In the genomic region with DNA sequence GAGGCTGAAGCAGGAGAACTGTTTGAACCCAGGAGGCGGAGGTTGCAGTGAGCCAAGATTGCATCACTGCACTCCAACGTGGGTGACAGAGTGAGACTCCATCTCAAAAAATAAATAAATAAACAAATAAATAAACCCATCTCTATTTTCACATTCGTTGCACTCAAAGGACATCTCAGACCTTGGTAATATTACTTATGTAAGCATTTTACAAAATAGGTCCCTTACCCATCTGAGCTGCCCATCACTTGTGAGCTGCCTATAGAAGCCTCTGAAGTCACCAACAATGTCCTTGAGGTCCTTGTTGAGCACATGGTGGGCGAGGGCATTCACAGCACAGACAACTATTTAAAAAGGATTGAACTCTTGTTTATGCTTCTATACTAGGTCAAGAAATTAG, we compare ENCODE assay signal across 26 cellular contexts. TPM values are rescaled to one million over a fixed set of nuclear protein-coding genes. Genes with fewer than 3 reads are reported as not detected.
DNase-seq lines count a peak whose midpoint lies in the region; ATAC-seq, FAIRE-seq and TF ChIP-seq lines count a peak whose summit lies in the region.
"Had no signal": no experiment of that assay in that cellular context is flagged by ENCODE, and none has a peak within 500 bp of the region (broad histone marks: within the 10 kb centered on the region; RNA-seq: fewer than 3 reads in every experiment).

No MANE protein-coding gene starts in this region.

- in situ Hi-C loops in HepG2 (cut with HindIII; ENCODE audit: extremely low pct_ligation_motif_present, low pct_unique_long_range_greater_than_20kb) (no loop called here), IMR-90 (cut with MboI; ENCODE audit: low sequenced_read_pairs) (no loop called here)

- no peaks in the 10 kb centered on the region for H3K27me3 ChIP-seq in HepG2 (ENCODE audit: control insufficient read depth in 1 of 2, insufficient read depth in 2 of 2, low read length in 2 of 2)
- no peaks in the 10 kb centered on the region for H3K27me3 ChIP-seq in right lobe of liver
- H3K27me3 ChIP-seq in IMR-90 (ENCODE audit: control insufficient read depth, insufficient read depth, low read length) = no peaks in the 10 kb centered on the region
- H3K27me3 ChIP-seq: BE2C, BLaER1 had no signal

- no peak overlapping the region for H2BK15ac ChIP-seq in IMR-90 (ENCODE audit: low read depth, low read length)

- BruUV-seq in HepG2 (replicated peaks; lab: Mats Ljungman, UMichigan) = no TSS peak
- BruUV-seq in IMR-90 (replicated peaks; lab: Mats Ljungman, UMichigan) = no TSS peak

- H2BK120ac ChIP-seq in IMR-90 (ENCODE audit: low read depth, low read length) = no peak overlapping the region

- H3K18ac ChIP-seq in IMR-90 (ENCODE audit: low read depth, low read length) = no peak overlapping the region

- no peak overlapping the region for H2AK5ac ChIP-seq in IMR-90 (ENCODE audit: low read depth, low read length)

- no peak overlapping the region for H4K5ac ChIP-seq in IMR-90 (ENCODE audit: low read depth, low read length)

- no peak overlapping the region for H3K4me2 ChIP-seq in HepG2 (ENCODE audit: low read depth, low read length)
- no peak overlapping the region for H3K4me2 ChIP-seq in IMR-90 (ENCODE audit: low read depth, low read length)
- H3K4me2 ChIP-seq: BLaER1 had no signal

- H4K91ac ChIP-seq in IMR-90 (ENCODE audit: insufficient read depth, low read depth, low read length) = no peak overlapping the region

- no peak for ATAC-seq in HepG2
- ATAC-seq in right lobe of liver = no peak
- no peak for ATAC-seq in IMR-90 (ENCODE audit: low read depth)
- ATAC-seq in HG02623 (IDR thresholded peaks at IDR 0.05; ENCODE audit: unreplicated experiment) = no peak
- ATAC-seq in GM21529 (IDR thresholded peaks at IDR 0.05; ENCODE audit: unreplicated experiment) = no peak
- ATAC-seq: GM12878 had no signal

- no peak overlapping the region for H4K8ac ChIP-seq in IMR-90 (ENCODE audit: low read depth in 2 of 2, low read length in 2 of 2)

- no peaks in the 10 kb centered on the region for H3K79me2 ChIP-seq in HepG2 (ENCODE audit: insufficient read depth, low read length)

- H2BK20ac ChIP-seq in IMR-90 (ENCODE audit: low read depth, low read length) = no peak overlapping the region

- no peak overlapping the region for H3K4me3 ChIP-seq in HepG2 (replicated peaks in 1 of 3; ENCODE audit: insufficient read depth in 1 of 3, low read depth in 2 of 3, low read length in 3 of 3)
- H3K4me3 ChIP-seq in right lobe of liver = no peak overlapping the region
- H3K4me3 ChIP-seq in IMR-90 (ENCODE audit: insufficient read depth, low read depth, low read length) = no peak overlapping the region
- H3K4me3 ChIP-seq: BLaER1, GM12878 had no signal

- no peaks in the 10 kb centered on the region for H4K20me1 ChIP-seq in HepG2 (ENCODE audit: insufficient read depth, low read length)
- no peaks in the 10 kb centered on the region for H4K20me1 ChIP-seq in IMR-90 (ENCODE audit: insufficient read depth, low read length)
- H4K20me1 ChIP-seq: BLaER1 had no signal

- 95% methylated on average over 4 of the region's 4 CpGs for WGBS in HepG2 (ENCODE audit: low lambda C conversion rate)
- WGBS in right lobe of liver (ENCODE audit: insufficient coverage, low coverage, low lambda C conversion rate, missing lambda C conversion rate) = 100% methylated on average over 4 of the region's 4 CpGs
- WGBS in IMR-90 (ENCODE audit: extremely low coverage in 2 of 2, insufficient read length in 1 of 2), 2 experiments = 100% methylated on average over 1 of the region's 4 CpGs; no CpG with 5 or more reads in 1 of the 2 experiments

- no peak for TF ChIP-seq EP300 in HepG2 (IDR thresholded peaks at IDR 0.05; ENCODE audit: low read depth in 2 of 2, low read length in 2 of 2)
- TF ChIP-seq EP300 in HepG2 (CRISPR knock-in tag; IDR thresholded peaks at IDR 0.05; ENCODE audit: borderline replicate concordance) = no peak

- no peak overlapping the region for H3K56ac ChIP-seq in IMR-90 (ENCODE audit: extremely low read depth, insufficient read depth, low read length)

- H2AK9ac ChIP-seq in IMR-90 (replicated peaks; ENCODE audit: low read depth, low read length, poor library complexity) = no peak overlapping the region

- TF ChIP-seq POLR2A in HepG2 (IDR thresholded peaks at IDR 0.05; ENCODE audit: insufficient read depth in 1 of 2, low read depth in 2 of 2, low read length in 2 of 2) (no peak), right lobe of liver (IDR thresholded peaks at IDR 0.05) (no peak), IMR-90 (IDR thresholded peaks at IDR 0.05; ENCODE audit: low read depth, low read length) (no peak)

- H3K4ac ChIP-seq in IMR-90 (ENCODE audit: low read depth, low read length) = no peak overlapping the region

- no peak overlapping the region for H3K27ac ChIP-seq in HepG2 (ENCODE audit: extremely low read length, insufficient read depth, low read length)
- no peak overlapping the region for H3K27ac ChIP-seq in right lobe of liver
- H3K27ac ChIP-seq in IMR-90 (ENCODE audit: insufficient read depth, low read length) = no peak overlapping the region
- H3K27ac ChIP-seq: BLaER1 had no signal

- no peak for FAIRE-seq in HepG2 (lab: Jason Lieb, UNC)
- FAIRE-seq: A204.1, GM12878, GM12892, GM18507 had no signal

- H2AFZ ChIP-seq in HepG2 (ENCODE audit: low read length) (no peak overlapping the region), IMR-90 (replicated peaks; ENCODE audit: low read length, poor library complexity) (no peak overlapping the region)

- POLR2A ChIA-PET in HepG2 (lab: Yijun Ruan, JAX) (no interaction called here), IMR-90 (lab: Charles Lee; ENCODE audit: unreplicated experiment) (no interaction called here)

- H3K23ac ChIP-seq in IMR-90 (ENCODE audit: low read depth, low read length) = no peak overlapping the region

- TF ChIP-seq CTCF in HepG2 (CRISPR knock-in tag; IDR thresholded peaks at IDR 0.05) (no peak), right lobe of liver (IDR thresholded peaks at IDR 0.05) (no peak), IMR-90 (conservative IDR thresholded peaks at IDR 0.05; ENCODE audit: low read depth, low read length) (no peak)

- dilution Hi-C loops in IMR-90 (cut with HindIII; ENCODE audit: low sequenced_read_pairs, unreplicated experiment) = no loop called here

- CTCF ChIA-PET in HepG2 (lab: Yijun Ruan, JAX; ENCODE audit: low intra/inter-chr PET ratio, low total read pairs) (no interaction called here), IMR-90 (lab: Yijun Ruan, JAX) (interaction anchor here (1.5 kb wide), 1 partner anchor 16 kb away, joined by 3 read pairs; a partner anchor contains a TSS)

- peaks cover 1% of the 10 kb centered on the region for H3K4me1 ChIP-seq in HepG2 (ENCODE audit: insufficient read depth, low read length)
- H3K4me1 ChIP-seq in right lobe of liver = no peaks in the 10 kb centered on the region
- H3K4me1 ChIP-seq in IMR-90 (ENCODE audit: control insufficient read depth, insufficient read depth, low read length) = no peaks in the 10 kb centered on the region
- H3K4me1 ChIP-seq: BE2C, BLaER1 had no signal

- H3K9me3 ChIP-seq in HepG2 (ENCODE audit: low read length) (no peaks in the 10 kb centered on the region), right lobe of liver (no peaks in the 10 kb centered on the region), IMR-90 (ENCODE audit: control insufficient read depth, insufficient read depth, low read length) (no peaks in the 10 kb centered on the region)
- H3K9me3 ChIP-seq: BE2C, BLaER1 had no signal

- peaks cover 2% of the 10 kb centered on the region; the same call in 1 of the 2 replicates for H3K9me1 ChIP-seq in IMR-90 (ENCODE audit: insufficient read depth, low read length)

- intact Hi-C loops in HepG2 (cut with micrococcal nuclease; ENCODE audit: unreplicated experiment) = no loop called here
- intact Hi-C loops in right lobe of liver (cut with DNase I) = no loop called here
- intact Hi-C loops in IMR-90 (cut with micrococcal nuclease) = no loop called here

- DNase-seq in HepG2 (ENCODE audit: low spot score) (no peak), right lobe of liver (no peak), IMR-90 (no peak), ecto neural progenitor cell (ENCODE audit: low spot score) (peak; percentile 1)
- DNase-seq: 8988T; ACHN; BE2C; C1 segment of cervical spinal cord; CD4-positive, alpha-beta memory T cell; CD4-positive, CD25-positive, alpha-beta regulatory T cell; CD8-positive, alpha-beta memory T cell; COR-L47; DMS 273 treated with DMSO at 0.1 percent for 48 hours; DMS153; DMS53; DND-41; EL; GDM1 had no signal

- H3K36me3 ChIP-seq in HepG2 (replicated peaks in 1 of 2; ENCODE audit: control insufficient read depth in 1 of 2, insufficient read depth in 2 of 2, low read length in 2 of 2) = peaks cover 11 to 48% of the 10 kb centered on the region in 2 experiments; a peak in 4 of 5 replicates
- peaks cover 0 to 33% (median 7%) of the 10 kb centered on the region in 4 donors for H3K36me3 ChIP-seq in right lobe of liver
- peaks cover 9% of the 10 kb centered on the region for H3K36me3 ChIP-seq in IMR-90 (ENCODE audit: control insufficient read depth, insufficient read depth, low read length)
- H3K36me3 ChIP-seq: BE2C had no signal

- H3K79me1 ChIP-seq in IMR-90 (ENCODE audit: low read depth in 1 of 2, low read length in 2 of 2) = peaks cover 4 to 6% of the 10 kb centered on the region in 2 experiments; a peak in 2 of 4 replicates

- no peak overlapping the region for H2BK5ac ChIP-seq in IMR-90 (ENCODE audit: low read depth, low read length, poor library complexity, severe bottlenecking)

- H3K9ac ChIP-seq in HepG2 (ENCODE audit: insufficient read depth, low read depth, low read length) = no peak overlapping the region
- no peak overlapping the region for H3K9ac ChIP-seq in IMR-90 (ENCODE audit: low read depth, low read length)
- H3K9ac ChIP-seq: BLaER1 had no signal

- no peak overlapping the region for H3K14ac ChIP-seq in IMR-90 (replicated peaks; ENCODE audit: low read depth, low read length)

- no peak for TF ChIP-seq RAD21 in HepG2 (CRISPR knock-in tag; IDR thresholded peaks at IDR 0.05)
- TF ChIP-seq RAD21 in IMR-90 (IDR thresholded peaks at IDR 0.05; ENCODE audit: low read length) = no peak

RNA-seq across cellular contexts. Expression of a gene that starts 15.4 kb away (rescaled TPM):
- 21.1 and 37.6 TPM in 2 replicates for total RNA-seq in HepG2 (2016; rRNA removed; fragmentation: Illumina TruSeq; extraction: Trizol)
- total RNA-seq in HepG2 (2016; cell fraction: cytosol; rRNA removed; fragmentation: Illumina TruSeq; extraction: Trizol; ENCODE audit: low read depth) = 8.2 and 9.8 TPM in 2 replicates
- 25.4 and 34.5 TPM in 2 replicates for total RNA-seq in HepG2 (2016; cell fraction: insoluble cytoplasmic fraction; rRNA removed; fragmentation: Illumina TruSeq; extraction: Trizol)
- 8.9 and 9.6 TPM in 2 replicates for total RNA-seq in HepG2 (2016; cell fraction: membrane; rRNA removed; fragmentation: Illumina TruSeq; extraction: Trizol)
- total RNA-seq in HepG2 (2016; cell fraction: nucleus; rRNA removed; fragmentation: Illumina TruSeq; extraction: Trizol) = 59.4 and 77.1 TPM in 2 replicates
- polyA plus RNA-seq in HepG2 (2011; rRNA removed) = 38.2 and 40.1 TPM in 2 replicates
- 10.1 and 10.8 TPM in 2 replicates for polyA plus RNA-seq in HepG2 (2011; cell fraction: cytosol; rRNA removed)
- 182 and 188 TPM in 2 replicates for polyA plus RNA-seq in HepG2 (2011; cell fraction: nucleus; rRNA removed)
- polyA plus RNA-seq in HepG2 (2012) = 22.6 and 32.9 TPM in 2 replicates
- 2.2 and 3.1 TPM in 2 replicates for polyA plus RNA-seq in HepG2 (2016; cell fraction: cytosol; fragmentation: Illumina TruSeq; extraction: Trizol; ENCODE audit: low read depth)
- 23.8 and 27.2 TPM in 2 replicates for polyA plus RNA-seq in HepG2 (2016; cell fraction: insoluble cytoplasmic fraction; fragmentation: Illumina TruSeq; extraction: Trizol; ENCODE audit: low read depth)
- 6.1 and 7.0 TPM in 2 replicates for polyA plus RNA-seq in HepG2 (2016; cell fraction: membrane; fragmentation: Illumina TruSeq; extraction: Trizol; ENCODE audit: low read depth)
- polyA plus RNA-seq in HepG2 (2016; cell fraction: nucleus; fragmentation: Illumina TruSeq; extraction: Trizol; ENCODE audit: insufficient read depth, low read depth) = 131 and 139 TPM in 2 replicates
- polyA minus RNA-seq in HepG2 (2011; rRNA and poly(A)+ RNA removed; ENCODE audit: low replicate concordance) = 73.7 and 121 TPM in 2 replicates
- 8.3 and 11.0 TPM in 2 replicates for polyA minus RNA-seq in HepG2 (2011; cell fraction: cytosol; rRNA and poly(A)+ RNA removed)
- 137 and 147 TPM in 2 replicates for polyA minus RNA-seq in HepG2 (2011; cell fraction: nucleus; rRNA and poly(A)+ RNA removed)
- total RNA-seq in right lobe of liver = 10 to 100 TPM; 36.7 to 71.9 (median 58.5) TPM
- total RNA-seq in IMR-90 (2012; rRNA removed) = 10.0 and 12.2 TPM in 2 replicates
- 10.6 and 12.6 TPM in 2 replicates for polyA plus RNA-seq in IMR-90 (2012; rRNA removed)
- 6.0 and 7.4 TPM in 2 replicates for polyA plus RNA-seq in IMR-90 (2012; cell fraction: cytosol; rRNA removed)
- 75.1 and 113 TPM in 2 replicates for polyA plus RNA-seq in IMR-90 (2012; cell fraction: nucleus; rRNA removed; ENCODE audit: low replicate concordance)

RNA-seq across cellular contexts. Expression of a gene that starts 39.6 kb away (rescaled TPM):
- total RNA-seq in HepG2 (2016; rRNA removed; fragmentation: Illumina TruSeq; extraction: Trizol) = 80.1 and 186 TPM in 2 replicates
- total RNA-seq in HepG2 (2016; cell fraction: cytosol; rRNA removed; fragmentation: Illumina TruSeq; extraction: Trizol; ENCODE audit: low read depth) = 27.2 and 31.4 TPM in 2 replicates
- total RNA-seq in HepG2 (2016; cell fraction: insoluble cytoplasmic fraction; rRNA removed; fragmentation: Illumina TruSeq; extraction: Trizol) = 77.9 and 183 TPM in 2 replicates
- 91.3 and 92.9 TPM in 2 replicates for total RNA-seq in HepG2 (2016; cell fraction: membrane; rRNA removed; fragmentation: Illumina TruSeq; extraction: Trizol)
- 89.4 and 101 TPM in 2 replicates for total RNA-seq in HepG2 (2016; cell fraction: nucleus; rRNA removed; fragmentation: Illumina TruSeq; extraction: Trizol)
- 84.9 and 106 TPM in 2 replicates for polyA plus RNA-seq in HepG2 (2011; rRNA removed)
- polyA plus RNA-seq in HepG2 (2011; cell fraction: cytosol; rRNA removed) = 66.6 and 93.1 TPM in 2 replicates
- 30.9 and 37.2 TPM in 2 replicates for polyA plus RNA-seq in HepG2 (2011; cell fraction: nucleus; rRNA removed)
- polyA plus RNA-seq in HepG2 (2012) = 69.5 and 111 TPM in 2 replicates
- 61.0 and 61.1 TPM in 2 replicates for polyA plus RNA-seq in HepG2 (2016; cell fraction: cytosol; fragmentation: Illumina TruSeq; extraction: Trizol; ENCODE audit: low read depth)
- polyA plus RNA-seq in HepG2 (2016; cell fraction: insoluble cytoplasmic fraction; fragmentation: Illumina TruSeq; extraction: Trizol; ENCODE audit: low read depth) = 396 and 406 TPM in 2 replicates
- 107 and 113 TPM in 2 replicates for polyA plus RNA-seq in HepG2 (2016; cell fraction: membrane; fragmentation: Illumina TruSeq; extraction: Trizol; ENCODE audit: low read depth)
- 245 and 246 TPM in 2 replicates for polyA plus RNA-seq in HepG2 (2016; cell fraction: nucleus; fragmentation: Illumina TruSeq; extraction: Trizol; ENCODE audit: insufficient read depth, low read depth)
- polyA minus RNA-seq in HepG2 (2011; rRNA and poly(A)+ RNA removed; ENCODE audit: low replicate concordance) = 242 and 518 TPM in 2 replicates
- 59.7 and 82.7 TPM in 2 replicates for polyA minus RNA-seq in HepG2 (2011; cell fraction: cytosol; rRNA and poly(A)+ RNA removed)
- polyA minus RNA-seq in HepG2 (2011; cell fraction: nucleus; rRNA and poly(A)+ RNA removed) = 20.8 and 28.3 TPM in 2 replicates
- 10 to 100 TPM in 1 of 6 experiments, 1 to 10 TPM in 5; 1.1 to 14.9 (median 4.2) TPM for total RNA-seq in right lobe of liver
- 26.7 and 28.3 TPM in 2 replicates for total RNA-seq in IMR-90 (2012; rRNA removed)
- polyA plus RNA-seq in IMR-90 (2012; rRNA removed) = 92.2 and 96.9 TPM in 2 replicates
- polyA plus RNA-seq in IMR-90 (2012; cell fraction: cytosol; rRNA removed) = 43.9 and 50.3 TPM in 2 replicates
- polyA plus RNA-seq in IMR-90 (2012; cell fraction: nucleus; rRNA removed; ENCODE audit: low replicate concordance) = 21.3 and 23.1 TPM in 2 replicates
- total RNA-seq: CD4-positive, alpha-beta memory T cell had no signal
- polyA plus RNA-seq: CD14-positive monocyte had no signal
